Comparison of ENCODE assay signal across 16 cellular contexts in the genomic region with DNA sequence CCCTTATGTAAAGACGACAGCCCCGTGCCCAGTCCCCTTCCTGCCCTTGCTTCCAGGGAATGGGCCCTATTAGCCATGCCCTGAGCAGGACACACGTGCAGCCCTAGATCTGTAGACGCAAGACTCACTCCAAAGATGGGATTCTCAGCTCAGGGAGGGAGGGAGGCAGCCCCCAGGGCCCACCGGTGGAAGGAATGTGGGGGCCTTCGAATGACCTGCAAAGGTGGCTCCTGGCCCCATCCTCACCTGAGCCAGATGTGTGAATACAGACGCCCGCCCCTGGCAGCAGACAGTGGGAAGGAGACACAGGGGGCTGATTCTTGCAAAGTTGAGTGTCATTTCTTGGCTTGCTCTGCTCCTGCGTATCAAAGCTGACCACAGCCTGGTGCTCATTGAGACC. TPM values are rescaled to one million over a fixed set of nuclear protein-coding genes. Genes with fewer than 3 reads are reported as not detected.
DNase-seq lines count a peak whose midpoint lies in the region; ATAC-seq, FAIRE-seq and TF ChIP-seq lines count a peak whose summit lies in the region.
"Had no signal": no experiment of that assay in that cellular context is flagged by ENCODE, and none has a peak within 500 bp of the region (broad histone marks: within the 10 kb centered on the region; RNA-seq: fewer than 3 reads in every experiment).

No MANE protein-coding gene starts in this region.

- no peak overlapping the region for H3K27ac ChIP-seq in astrocyte (ENCODE audit: low read depth, low read length)
- H3K27ac ChIP-seq in upper lobe of right lung = no peak overlapping the region
- H3K27ac ChIP-seq: 22Rv1 had no signal

- no peak for ATAC-seq in naive thymus-derived CD8-positive, alpha-beta T cell
- no peak for ATAC-seq in upper lobe of right lung
- ATAC-seq: CD8-positive, alpha-beta T cell had no signal

- H3K9me3 Mint-ChIP-seq in activated naive CD4-positive, alpha-beta T cell treated with anti-CD3 and anti-CD28 coated beads, Interleukin-2, amount 10 ng/mL, durations not matched to agents 7 days and 5 days = no peaks in the 10 kb centered on the region
- H3K9me3 Mint-ChIP-seq in astrocyte (ENCODE audit: unreplicated experiment) (no peaks in the 10 kb centered on the region), progenitor cell of endocrine pancreas (ENCODE audit: low read depth) (no peaks in the 10 kb centered on the region), nephron progenitor cell (no peaks in the 10 kb centered on the region)
- H3K9me3 Mint-ChIP-seq in naive thymus-derived CD8-positive, alpha-beta T cell = no peaks in the 10 kb centered on the region
- H3K9me3 Mint-ChIP-seq: CD8-positive, alpha-beta T cell; HFFc6 had no signal

- H3K4me1 Mint-ChIP-seq in activated naive CD4-positive, alpha-beta T cell treated with anti-CD3 and anti-CD28 coated beads, Interleukin-2, amount 10 ng/mL, durations not matched to agents 7 days and 5 days = peaks cover 4% of the 10 kb centered on the region
- H3K4me1 Mint-ChIP-seq in astrocyte (ENCODE audit: low read depth, unreplicated experiment) (peaks cover 3% of the 10 kb centered on the region), progenitor cell of endocrine pancreas (ENCODE audit: low read depth) (peaks cover 12% of the 10 kb centered on the region), nephron progenitor cell (peaks cover 22% of the 10 kb centered on the region)
- peaks cover 10 to 40% (median 34%) of the 10 kb centered on the region in 4 donors for H3K4me1 Mint-ChIP-seq in naive thymus-derived CD8-positive, alpha-beta T cell

- no peak overlapping the region for H3K4me2 ChIP-seq in astrocyte (ENCODE audit: low read length)

- H3K27me3 Mint-ChIP-seq in activated naive CD4-positive, alpha-beta T cell treated with anti-CD3 and anti-CD28 coated beads, Interleukin-2, amount 10 ng/mL, durations not matched to agents 7 days and 5 days = peaks cover 7% of the 10 kb centered on the region
- H3K27me3 Mint-ChIP-seq in astrocyte (ENCODE audit: low read depth, unreplicated experiment) = peaks cover 13% of the 10 kb centered on the region
- H3K27me3 Mint-ChIP-seq in naive thymus-derived CD8-positive, alpha-beta T cell = no peaks in the 10 kb centered on the region
- no peaks in the 10 kb centered on the region for H3K27me3 Mint-ChIP-seq in progenitor cell of endocrine pancreas
- H3K27me3 Mint-ChIP-seq in nephron progenitor cell (ENCODE audit: low read depth, poor library complexity) = no peaks in the 10 kb centered on the region

- no peaks in the 10 kb centered on the region for H3K79me2 ChIP-seq in astrocyte (ENCODE audit: insufficient read depth, low read length)

- H3K4me1 ChIP-seq in astrocyte (ENCODE audit: insufficient read depth, low read length) (no peaks in the 10 kb centered on the region), upper lobe of right lung (no peaks in the 10 kb centered on the region)
- H3K4me1 ChIP-seq: Caco-2 had no signal

- H3K9ac ChIP-seq in astrocyte (ENCODE audit: low read length) = no peak overlapping the region

- H3K27me3 ChIP-seq in astrocyte (ENCODE audit: insufficient read depth, low read length) (no peaks in the 10 kb centered on the region), upper lobe of right lung (no peaks in the 10 kb centered on the region)

- no peak for FAIRE-seq in astrocyte (lab: Jason Lieb, UNC)
- FAIRE-seq: GM12892 had no signal

- H3K27ac Mint-ChIP-seq in activated naive CD4-positive, alpha-beta T cell treated with anti-CD3 and anti-CD28 coated beads, Interleukin-2, amount 10 ng/mL, durations not matched to agents 7 days and 5 days = peak overlapping the region; percentile 9
- H3K27ac Mint-ChIP-seq in astrocyte (ENCODE audit: unreplicated experiment) = no peak overlapping the region
- H3K27ac Mint-ChIP-seq in naive thymus-derived CD8-positive, alpha-beta T cell = peak overlapping the region in 7 of 10 donors; percentile 5 to 83 (median 53)
- H3K27ac Mint-ChIP-seq in progenitor cell of endocrine pancreas = peak overlapping the region; percentile 57
- no peak overlapping the region for H3K27ac Mint-ChIP-seq in nephron progenitor cell
- H3K27ac Mint-ChIP-seq: CD8-positive, alpha-beta T cell; HFFc6 had no signal

- no peaks in the 10 kb centered on the region for H4K20me1 ChIP-seq in astrocyte (ENCODE audit: insufficient read depth, low read length)

- POLR2A ChIA-PET in naive thymus-derived CD8-positive, alpha-beta T cell (lab: Charles Lee) = interaction anchor here (0.7 to 1.2 kb wide), 5 partner anchors 11 to 103 kb away, joined by 3 to 6 read pairs (median 3); partner anchors contain the start of gene LITAF

- no peak overlapping the region for H3K4me3 ChIP-seq in astrocyte (ENCODE audit: insufficient read depth, low read depth, low read length)
- no peak overlapping the region for H3K4me3 ChIP-seq in upper lobe of right lung

- no peak for DNase-seq in activated naive CD4-positive, alpha-beta T cell treated with anti-CD3 and anti-CD28 coated beads, Interleukin-2, amount 10 ng/mL, durations not matched to agents 7 days and 5 days
- DNase-seq in activated naive CD4-positive, alpha-beta T cell (lab: John Stamatoyannopoulos, UW) = no peak
- DNase-seq in astrocyte (ENCODE audit: low read depth) (no peak), progenitor cell of endocrine pancreas (ENCODE audit: low spot score, unreplicated experiment) (no peak), upper lobe of right lung (no peak), nephron progenitor cell (no peak), cortex of kidney (lab: John Stamatoyannopoulos, UW) (no peak)
- DNase-seq in naive thymus-derived CD8-positive, alpha-beta T cell = no peak
- DNase-seq: Caco-2, DND-41, GDM1, HCEC 1CT, HFFc6 had no signal

- no peaks in the 10 kb centered on the region for H3K36me3 Mint-ChIP-seq in activated naive CD4-positive, alpha-beta T cell treated with anti-CD3 and anti-CD28 coated beads, Interleukin-2, amount 10 ng/mL, durations not matched to agents 7 days and 5 days
- H3K36me3 Mint-ChIP-seq in astrocyte (ENCODE audit: low read depth, unreplicated experiment) = peaks cover 2% of the 10 kb centered on the region
- H3K36me3 Mint-ChIP-seq in naive thymus-derived CD8-positive, alpha-beta T cell = no peaks in the 10 kb centered on the region
- no peaks in the 10 kb centered on the region for H3K36me3 Mint-ChIP-seq in progenitor cell of endocrine pancreas (ENCODE audit: insufficient read depth)
- no peaks in the 10 kb centered on the region for H3K36me3 Mint-ChIP-seq in nephron progenitor cell (ENCODE audit: low read depth)

- H3K4me3 Mint-ChIP-seq in activated naive CD4-positive, alpha-beta T cell treated with anti-CD3 and anti-CD28 coated beads, Interleukin-2, amount 10 ng/mL, durations not matched to agents 7 days and 5 days = no peak overlapping the region
- H3K4me3 Mint-ChIP-seq in astrocyte (ENCODE audit: unreplicated experiment) (peak overlapping the region; percentile 45), progenitor cell of endocrine pancreas (ENCODE audit: low read depth) (no peak overlapping the region), nephron progenitor cell (no peak overlapping the region)
- H3K4me3 Mint-ChIP-seq in naive thymus-derived CD8-positive, alpha-beta T cell = peak overlapping the region in 2 of 10 donors; percentile 24 to 63
- H3K4me3 Mint-ChIP-seq: CD8-positive, alpha-beta T cell; HFFc6 had no signal

- intact Hi-C loops in upper lobe of right lung (cut with DNase I) = loop anchor here (10.0 kb wide), 1 partner anchor 176 kb away; no protein-coding TSS in a partner anchor

- no peak overlapping the region for H2AFZ ChIP-seq in astrocyte (ENCODE audit: low read depth, low read length)

- CTCF ChIA-PET in activated naive CD4-positive, alpha-beta T cell treated with anti-CD3 and anti-CD28 coated beads, Interleukin-2, amount 10 ng/mL, durations not matched to agents 7 days and 5 days (lab: Charles Lee) = interaction anchor here (1.2 kb wide), 1 partner anchor 575 kb away, joined by 3 read pairs; no protein-coding TSS in a partner anchor

- H3K9me3 ChIP-seq in astrocyte (ENCODE audit: insufficient read depth, low read depth, low read length) = no peaks in the 10 kb centered on the region
- no peaks in the 10 kb centered on the region for H3K9me3 ChIP-seq in upper lobe of right lung
- H3K9me3 ChIP-seq: Caco-2 had no signal

- H3K36me3 ChIP-seq in astrocyte (ENCODE audit: insufficient read depth, low read length) = no peaks in the 10 kb centered on the region
- no peaks in the 10 kb centered on the region for H3K36me3 ChIP-seq in upper lobe of right lung

- no peak for TF ChIP-seq CTCF in astrocyte (IDR thresholded peaks at IDR 0.05; ENCODE audit: insufficient read depth, low read depth, low read length)
- TF ChIP-seq CTCF in progenitor cell of endocrine pancreas (IDR thresholded peaks at IDR 0.05; ENCODE audit: unreplicated experiment) = no peak
- TF ChIP-seq CTCF in upper lobe of right lung (IDR thresholded peaks at IDR 0.05) = no peak
- no peak for TF ChIP-seq CTCF in nephron progenitor cell (IDR thresholded peaks at IDR 0.05)

RNA-seq across cellular contexts. Expression of gene LITAF, which starts 47.8 kb away (rescaled TPM):
- total RNA-seq in astrocyte (113 and 120 TPM in 2 replicates), progenitor cell of endocrine pancreas (47.6 and 48.6 TPM in 2 replicates), upper lobe of right lung (242 TPM)
- 100 to 1,000 TPM; 169 to 176 TPM for total RNA-seq in naive thymus-derived CD8-positive, alpha-beta T cell
- 100 to 1,000 TPM; 553 to 770 (median 597) TPM for polyA plus RNA-seq in naive thymus-derived CD8-positive, alpha-beta T cell

Comparison
In these comparisons a context has a peak if more than half of its experiments do, and no peak if none do; other contexts are left out.
1. H3K27ac Mint-ChIP-seq: peak in activated naive CD4-positive, alpha-beta T cell treated with anti-CD3 and anti-CD28 coated beads, Interleukin-2, amount 10 ng/mL, durations not matched to agents 7 days and 5 days (single experiment), naive thymus-derived CD8-positive, alpha-beta T cell (7 of 10) and progenitor cell of endocrine pancreas (single experiment); none in astrocyte (single experiment) and nephron progenitor cell (single experiment).